ENCODE assay signal across 18 cellular contexts in genomic region chr3:125087768-125088391, GRCh38. TPM values are rescaled to one million over a fixed set of nuclear protein-coding genes. Genes with fewer than 3 reads are reported as not detected.
DNase-seq lines count a peak whose midpoint lies in the region; ATAC-seq and TF ChIP-seq lines count a peak whose summit lies in the region.
"Had no signal": no experiment of that assay in that cellular context is flagged by ENCODE, and none has a peak within 500 bp of the region (broad histone marks: within the 10 kb centered on the region; RNA-seq: fewer than 3 reads in every experiment).

No MANE protein-coding gene starts in this region.

- ATAC-seq in IMR-90 (ENCODE audit: low read depth) (peak; percentile 77), HG03135 (IDR thresholded peaks at IDR 0.05; ENCODE audit: unreplicated experiment) (no peak)
- ATAC-seq: stimulated activated naive CD8-positive, alpha-beta T cell treated with anti-CD3 and anti-CD28 coated beads, Interleukin-15, amount 100 ng/mL, for 72 hours had no signal

- intact Hi-C loops in IMR-90 (cut with micrococcal nuclease) = no loop called here

- H3K4me1 Mint-ChIP-seq in chondrocyte (ENCODE audit: low read depth) = peaks cover 20% of the 10 kb centered on the region
- H3K4me1 Mint-ChIP-seq in immature natural killer cell = no peaks in the 10 kb centered on the region
- H3K4me1 Mint-ChIP-seq: activated naive CD8-positive, alpha-beta T cell treated with anti-CD3 and anti-CD28 coated beads, Interleukin-2, amount 10 ng/mL, durations not matched to agents 7 days and 5 days; stimulated activated naive CD8-positive, alpha-beta T cell treated with anti-CD3 and anti-CD28 coated beads, Interleukin-15, amount 100 ng/mL, for 72 hours had no signal

- peak overlapping the region; percentile 46 for H3K14ac ChIP-seq in IMR-90 (replicated peaks; ENCODE audit: low read depth, low read length)

- H3K27me3 ChIP-seq in IMR-90 (ENCODE audit: control insufficient read depth, insufficient read depth, low read length) = no peaks in the 10 kb centered on the region
- no peaks in the 10 kb centered on the region for H3K27me3 ChIP-seq in effector memory CD4-positive, alpha-beta T cell (replicated peaks; ENCODE audit: control insufficient read depth, insufficient read depth, low read length, poor library complexity, severe bottlenecking)
- H3K27me3 ChIP-seq in tibial nerve = no peaks in the 10 kb centered on the region
- H3K27me3 ChIP-seq: BE2C had no signal

- H3K4me3 Mint-ChIP-seq in chondrocyte (ENCODE audit: unreplicated experiment) (no peak overlapping the region), immature natural killer cell (no peak overlapping the region)
- H3K4me3 Mint-ChIP-seq: activated naive CD8-positive, alpha-beta T cell treated with anti-CD3 and anti-CD28 coated beads, Interleukin-2, amount 10 ng/mL, durations not matched to agents 7 days and 5 days; stimulated activated naive CD8-positive, alpha-beta T cell treated with anti-CD3 and anti-CD28 coated beads, Interleukin-15, amount 100 ng/mL, for 72 hours; T-helper 2 cell treated with Interferon-gamma antibody and Interleukin-4, amounts not matched to agents 5 μg/mL and 100 μg/mL, for 36 hours had no signal

- DNase-seq in AG20443 (ENCODE audit: low spot score) (peak; percentile 67), IMR-90 (peak; percentile 69), chondrocyte (ENCODE audit: low spot score) (no peak), myocyte (ENCODE audit: low read depth) (peak; percentile 53), immature natural killer cell (no peak), tibial nerve (ENCODE audit: low spot score in 2 of 2) (no peak)
- DNase-seq in effector memory CD4-positive, alpha-beta T cell = no peak
- DNase-seq: activated CD4-positive, alpha-beta T cell treated with anti-CD3 and anti-CD28 coated beads for 4 hours; activated naive CD8-positive, alpha-beta T cell treated with anti-CD3 and anti-CD28 coated beads, Interleukin-2, amount 10 ng/mL, durations not matched to agents 7 days and 5 days; activated T-cell treated with anti-CD3 and anti-CD28 coated beads for 4 hours; BE2C; mammary epithelial cell; NCI-H2107; NCI-H774; stimulated activated naive CD8-positive, alpha-beta T cell treated with anti-CD3 and anti-CD28 coated beads, Interleukin-15, amount 100 ng/mL, for 72 hours had no signal

- CTCF ChIA-PET in IMR-90 (lab: Yijun Ruan, JAX) = no interaction called here

- peaks cover 5% of the 10 kb centered on the region for H3K9me3 Mint-ChIP-seq in chondrocyte (ENCODE audit: low read depth)
- peaks cover 2 to 8% (median 5%) of the 10 kb centered on the region in 6 donors for H3K9me3 Mint-ChIP-seq in immature natural killer cell

- no peak overlapping the region for H2AK9ac ChIP-seq in IMR-90 (replicated peaks; ENCODE audit: low read depth, low read length, poor library complexity)

- BruUV-seq in IMR-90 (replicated peaks; lab: Mats Ljungman, UMichigan) = no TSS peak

- H3K27me3 Mint-ChIP-seq in chondrocyte (ENCODE audit: low read depth) (no peaks in the 10 kb centered on the region), immature natural killer cell (ENCODE audit: low read depth in 3 of 3) (peaks cover 0 to 9% (median 0%) of the 10 kb centered on the region in 3 donors)

- peak overlapping the region; percentile 49; the same call in 1 of the 2 replicates for H2AK5ac ChIP-seq in IMR-90 (ENCODE audit: low read depth, low read length)

- POLR2A ChIA-PET in IMR-90 (lab: Charles Lee; ENCODE audit: unreplicated experiment) = no interaction called here

- H2BK15ac ChIP-seq in IMR-90 (ENCODE audit: low read depth, low read length) = peak overlapping the region; percentile 67; the same call in 1 of the 3 replicates

- H3K18ac ChIP-seq in IMR-90 (ENCODE audit: low read depth, low read length) = 0 out of 2 replicates have a peak overlapping the region, but pooled peaks have one; percentile 9

- 0 out of 2 replicates have a peak overlapping the region, but pooled peaks have one; percentile 9 for H2BK20ac ChIP-seq in IMR-90 (ENCODE audit: low read depth, low read length)

- H3K56ac ChIP-seq in IMR-90 (ENCODE audit: extremely low read depth, insufficient read depth, low read length) = no peak overlapping the region

- no peak for TF ChIP-seq RAD21 in IMR-90 (IDR thresholded peaks at IDR 0.05; ENCODE audit: low read length)

- peak overlapping the region; percentile 69; the same call in 1 of the 2 replicates for H4K91ac ChIP-seq in IMR-90 (ENCODE audit: insufficient read depth, low read depth, low read length)

- H3K27ac Mint-ChIP-seq in chondrocyte (ENCODE audit: unreplicated experiment) = peak overlapping the region; percentile 52
- no peak overlapping the region for H3K27ac Mint-ChIP-seq in immature natural killer cell
- H3K27ac Mint-ChIP-seq: activated naive CD8-positive, alpha-beta T cell treated with anti-CD3 and anti-CD28 coated beads, Interleukin-2, amount 10 ng/mL, durations not matched to agents 7 days and 5 days; stimulated activated naive CD8-positive, alpha-beta T cell treated with anti-CD3 and anti-CD28 coated beads, Interleukin-15, amount 100 ng/mL, for 72 hours; T-helper 2 cell treated with Interferon-gamma antibody and Interleukin-4, amounts not matched to agents 5 μg/mL and 100 μg/mL, for 36 hours had no signal

- in situ Hi-C loops in IMR-90 (cut with MboI; ENCODE audit: low sequenced_read_pairs) = no loop called here

- peak overlapping the region; percentile 66; the same call in 1 of the 2 replicates for H2BK120ac ChIP-seq in IMR-90 (ENCODE audit: low read depth, low read length)

- WGBS in IMR-90 (ENCODE audit: extremely low coverage in 2 of 2, insufficient read length in 1 of 2), 2 experiments = 80% methylated on average over 1 of the region's 6 CpGs; no CpG with 5 or more reads in 1 of the 2 experiments
- WGBS in tibial nerve, 2 donors = 70 to 72% methylated on average over 6 of the region's 6 CpGs

- no peaks in the 10 kb centered on the region for H4K20me1 ChIP-seq in IMR-90 (ENCODE audit: insufficient read depth, low read length)

- H4K8ac ChIP-seq in IMR-90 (ENCODE audit: low read depth in 2 of 2, low read length in 2 of 2) = peak overlapping the region in 1 of 2 experiments; percentile 60; a peak in 1 of 4 replicates

- H3K23ac ChIP-seq in IMR-90 (ENCODE audit: low read depth, low read length) = no peak overlapping the region

- H2BK5ac ChIP-seq in IMR-90 (ENCODE audit: low read depth, low read length, poor library complexity, severe bottlenecking) = peak overlapping the region; percentile 59

- dilution Hi-C loops in IMR-90 (cut with HindIII; ENCODE audit: low sequenced_read_pairs, unreplicated experiment) = no loop called here

- no peak overlapping the region for H3K9ac ChIP-seq in IMR-90 (ENCODE audit: low read depth, low read length)

- 0 out of 2 replicates have a peak overlapping the region, but pooled peaks have one; percentile 30 for H3K27ac ChIP-seq in IMR-90 (ENCODE audit: insufficient read depth, low read length)
- H3K27ac ChIP-seq in effector memory CD4-positive, alpha-beta T cell (ENCODE audit: insufficient read depth, low read length, poor library complexity, severe bottlenecking) = no peak overlapping the region
- H3K27ac ChIP-seq in tibial nerve = no peak overlapping the region
- H3K27ac ChIP-seq: epithelial cell of prostate had no signal

- H3K9me1 ChIP-seq in IMR-90 (ENCODE audit: insufficient read depth, low read length) = peaks cover 12% of the 10 kb centered on the region

- TF ChIP-seq POLR2A in IMR-90 (IDR thresholded peaks at IDR 0.05; ENCODE audit: low read depth, low read length) = no peak
- no peak for TF ChIP-seq POLR2A in tibial nerve (IDR thresholded peaks at IDR 0.05)

- no peaks in the 10 kb centered on the region; the same call in 1 of the 2 replicates for H3K36me3 ChIP-seq in IMR-90 (ENCODE audit: control insufficient read depth, insufficient read depth, low read length)
- H3K36me3 ChIP-seq in effector memory CD4-positive, alpha-beta T cell (ENCODE audit: control insufficient read depth, insufficient read depth, low read length) = no peaks in the 10 kb centered on the region
- no peaks in the 10 kb centered on the region for H3K36me3 ChIP-seq in tibial nerve
- H3K36me3 ChIP-seq: BE2C had no signal

- no peak overlapping the region for H3K4me3 ChIP-seq in IMR-90 (ENCODE audit: insufficient read depth, low read depth, low read length)
- no peak overlapping the region for H3K4me3 ChIP-seq in effector memory CD4-positive, alpha-beta T cell (ENCODE audit: insufficient read depth, low read depth, low read length, poor library complexity, severe bottlenecking)
- no peak overlapping the region for H3K4me3 ChIP-seq in tibial nerve

- H4K5ac ChIP-seq in IMR-90 (ENCODE audit: low read depth, low read length) = no peak overlapping the region; the same call in 1 of the 2 replicates

- H3K4me1 ChIP-seq in IMR-90 (ENCODE audit: control insufficient read depth, insufficient read depth, low read length) = peaks cover 10% of the 10 kb centered on the region
- no peaks in the 10 kb centered on the region for H3K4me1 ChIP-seq in effector memory CD4-positive, alpha-beta T cell (ENCODE audit: control insufficient read depth, insufficient read depth, low read length, poor library complexity, severe bottlenecking)
- H3K4me1 ChIP-seq in tibial nerve = no peaks in the 10 kb centered on the region
- H3K4me1 ChIP-seq: BE2C had no signal

- H3K36me3 Mint-ChIP-seq in chondrocyte (ENCODE audit: low read depth) (peaks cover 7% of the 10 kb centered on the region), immature natural killer cell (peaks cover 0 to 18% (median 11%) of the 10 kb centered on the region in 3 donors)

- no peak for TF ChIP-seq EP300 in tibial nerve (IDR thresholded peaks at IDR 0.05)

- peak overlapping the region; percentile 68 for H3K4ac ChIP-seq in IMR-90 (ENCODE audit: low read depth, low read length)

- H3K79me1 ChIP-seq in IMR-90 (ENCODE audit: low read depth in 1 of 2, low read length in 2 of 2) = no peaks in the 10 kb centered on the region

- TF ChIP-seq CTCF in IMR-90 (conservative IDR thresholded peaks at IDR 0.05; ENCODE audit: low read depth, low read length) (no peak), chondrocyte (IDR thresholded peaks at IDR 0.05) (no peak), tibial nerve (IDR thresholded peaks at IDR 0.05) (no peak)

- H3K4me2 ChIP-seq in IMR-90 (ENCODE audit: low read depth, low read length) = no peak overlapping the region

- H3K9me3 ChIP-seq in IMR-90 (ENCODE audit: control insufficient read depth, insufficient read depth, low read length) (peaks cover 2% of the 10 kb centered on the region), tibial nerve (no peaks in the 10 kb centered on the region)
- H3K9me3 ChIP-seq in effector memory CD4-positive, alpha-beta T cell (ENCODE audit: control insufficient read depth, low read length) = no peaks in the 10 kb centered on the region
- H3K9me3 ChIP-seq: BE2C had no signal

- H2AFZ ChIP-seq in IMR-90 (replicated peaks; ENCODE audit: low read length, poor library complexity) = peak overlapping the region; percentile 53

RNA-seq across cellular contexts. Expression of gene HEG1, which starts 32.1 kb away (rescaled TPM):
- total RNA-seq in IMR-90 (2012; rRNA removed) = 23.9 and 25.6 TPM in 2 replicates
- polyA plus RNA-seq in IMR-90 (2012; rRNA removed) = 36.3 and 43.4 TPM in 2 replicates
- polyA plus RNA-seq in IMR-90 (2012; cell fraction: cytosol; rRNA removed) = 26.1 and 37.9 TPM in 2 replicates
- 30.7 and 53.5 TPM in 2 replicates for polyA plus RNA-seq in IMR-90 (2012; cell fraction: nucleus; rRNA removed; ENCODE audit: low replicate concordance)
- total RNA-seq in chondrocyte = 69.6 to 107 TPM (median 70.4 TPM) in 3 replicates
- 26.1 and 32.4 TPM in 2 replicates for total RNA-seq in myocyte
- polyA plus RNA-seq in myocyte (2012) = 44.7 TPM
- polyA plus RNA-seq in immature natural killer cell = 10 to 100 TPM in 1 of 3 donors, 1 to 10 TPM in 2; 2.1 to 12.1 (median 4.9) TPM
- total RNA-seq in tibial nerve = 10 to 100 TPM; 26.8 to 59.1 (median 42.5) TPM

Comparison
In these comparisons a context has a peak if more than half of its experiments do, and no peak if none do; other contexts are left out.
1. DNase-seq: peak in AG20443 (single experiment), IMR-90 (single experiment) and myocyte (single experiment); none in chondrocyte (single experiment), immature natural killer cell (0 of 3), effector memory CD4-positive, alpha-beta T cell (0 of 3) and tibial nerve (0 of 2).